Comparison of ENCODE assay signal across 23 cellular contexts in genomic region chr11:36976740-36977139, GRCh38.
"Had no signal": no experiment of that assay in that cellular context is flagged by ENCODE, and none has a peak within 500 bp of the region (broad histone marks: within the 10 kb centered on the region; RNA-seq: fewer than 3 reads in every experiment).

No MANE protein-coding gene starts in this region.

- H3K4me3 ChIP-seq: MG63, SJCRH30 had no signal

- H3K36me3 ChIP-seq: MG63, SJCRH30 had no signal

- H3K9me3 ChIP-seq: MG63, SJCRH30 had no signal

- DNase-seq: IMR-90, Karpas-422, KG1, MG63, NCI-H1092, NCI-H1105 treated with DMSO at 0.1 percent for 48 hours, NCI-H1417 treated with DMSO at 0.1 percent for 48 hours, NCI-H146, NCI-H1694 treated with DMSO at 0.1 percent for 48 hours, NCI-H1930, NCI-H2081, NCI-H2107, NCI-H2171, NCI-H226, NCI-H510A, NCI-H524 treated with DMSO at 0.1 percent for 48 hours, NCI-H69, NCI-H774, RPMI8226, SHP77 treated with DMSO at 0.1 percent for 48 hours, SJCRH30 had no signal

- ATAC-seq: HepG2, SK-N-SH treated with all-trans-retinoic acid at 6 μM for 48 hours had no signal

- H3K27ac ChIP-seq: SJCRH30 had no signal

- H3K27me3 ChIP-seq: MG63, SJCRH30 had no signal

- H3K4me1 ChIP-seq: SJCRH30 had no signal
